19 cellular contexts compared by ENCODE assay signal in genomic region chr12:110708917-110709316, GRCh38.
"Had no signal": no experiment of that assay in that cellular context is flagged by ENCODE, and none has a peak within 500 bp of the region (broad histone marks: within the 10 kb centered on the region; RNA-seq: fewer than 3 reads in every experiment).

No MANE protein-coding gene starts in this region.

- H3K4me2 ChIP-seq: hepatocyte had no signal

- H3K27me3 ChIP-seq: dorsolateral prefrontal cortex, esophagus muscularis mucosa, foreskin keratinocyte, gastroesophageal sphincter, heart left ventricle, hepatocyte, left lung had no signal

- H3K27ac ChIP-seq: coronary artery, dorsolateral prefrontal cortex, esophagus muscularis mucosa, foreskin keratinocyte, gastroesophageal sphincter, heart left ventricle, hepatocyte, left lung, lower lobe of right lung had no signal

- H3K79me2 ChIP-seq: hepatocyte had no signal

- H3K36me3 ChIP-seq: left lung, lower lobe of right lung had no signal

- H3K4me1 Mint-ChIP-seq: mesothelial cell of epicardium had no signal

- H3K27me3 Mint-ChIP-seq: naive B cell had no signal

- H3K4me3 ChIP-seq: coronary artery, dorsolateral prefrontal cortex, esophagus muscularis mucosa, gastroesophageal sphincter, heart left ventricle, hepatocyte, left lung, lower lobe of right lung, mucosa of descending colon had no signal

- H3K9me3 Mint-ChIP-seq: naive B cell had no signal

- H3K9me3 ChIP-seq: esophagus muscularis mucosa, gastroesophageal sphincter, heart left ventricle, left lung, lower lobe of right lung, mucosa of descending colon had no signal

- H3K36me3 Mint-ChIP-seq: naive B cell had no signal

- H3K4me1 ChIP-seq: esophagus muscularis mucosa, foreskin keratinocyte, gastroesophageal sphincter, heart left ventricle, left lung, lower lobe of right lung had no signal

- H2AFZ ChIP-seq: hepatocyte had no signal

- DNase-seq: dermis blood vessel endothelial cell; dorsolateral prefrontal cortex; effector CD4-positive, alpha-beta T cell; effector memory CD4-positive, alpha-beta T cell; foreskin keratinocyte; heart left ventricle; hypothalamus; left cardiac atrium; left lung; left ventricle myocardium superior; lower lobe of right lung; mesenchymal stem cell; mucosa of descending colon; naive B cell had no signal

- H3K4me3 Mint-ChIP-seq: mesothelial cell of epicardium, naive B cell had no signal

- ATAC-seq: foreskin keratinocyte, gastroesophageal sphincter, heart left ventricle, left cardiac atrium, left lung, left ventricle myocardium superior, lower lobe of right lung, mucosa of descending colon had no signal

- H3K27ac Mint-ChIP-seq: mesothelial cell of epicardium had no signal
